ENCODE assay signal across 1 cellular context in genomic region chr2:72144746-72145657, GRCh38.
TF ChIP-seq lines count a peak whose summit lies in the region.

No MANE protein-coding gene starts in this region.

TF ChIP-seq in HepG2, 621 proteins besides CTCF, POLR2A, EP300 and RAD21 (continued from another document and continues in another):
- TF ChIP-seq, protein P1, sequence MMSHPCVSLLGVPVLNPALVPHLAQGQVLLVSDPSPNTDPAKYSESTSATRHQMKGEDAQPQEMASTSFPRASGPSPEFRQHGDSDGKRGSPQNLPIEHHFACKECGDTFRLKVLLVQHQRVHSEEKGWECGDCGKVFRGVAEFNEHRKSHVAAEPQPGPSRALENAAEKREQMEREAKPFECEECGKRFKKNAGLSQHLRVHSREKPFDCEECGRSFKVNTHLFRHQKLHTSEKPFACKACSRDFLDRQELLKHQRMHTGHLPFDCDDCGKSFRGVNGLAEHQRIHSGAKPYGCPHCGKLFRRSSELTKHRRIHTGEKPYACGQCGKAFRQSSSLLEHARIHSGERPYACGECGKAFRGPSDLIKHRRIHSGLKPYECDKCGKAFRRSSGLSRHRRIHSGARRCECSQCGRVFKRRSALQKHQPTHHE (CRISPR knock-in tag; IDR thresholded peaks at IDR 0.05; ENCODE audit: borderline replicate concordance): peak; percentile 49; the same call in 1 of the 2 replicates
- TF ChIP-seq TBX2 (CRISPR knock-in tag; IDR thresholded peaks at IDR 0.05; ENCODE audit: borderline replicate concordance) (0 out of 2 replicates have a peak, but pooled peaks have one; percentile 15), ZNF235 (CRISPR knock-in tag; IDR thresholded peaks at IDR 0.05; ENCODE audit: borderline replicate concordance) (peak; percentile 39; the same call in 1 of the 2 replicates), HNRNPLL (IDR thresholded peaks at IDR 0.05; ENCODE audit: low read depth, low read length, poor library complexity, severe bottlenecking) (peak; percentile 77), ZNF777 (CRISPR knock-in tag; IDR thresholded peaks at IDR 0.05) (peak; percentile 40; the same call in 1 of the 2 replicates), SKI (IDR thresholded peaks at IDR 0.05; ENCODE audit: partially characterized antibody) (no peak), PATZ1 (CRISPR knock-in tag; IDR thresholded peaks at IDR 0.05) (0 out of 2 replicates have a peak, but pooled peaks have one; percentile 56), ZNF10 (CRISPR knock-in tag; IDR thresholded peaks at IDR 0.05; ENCODE audit: borderline replicate concordance, low read depth) (no peak), ZNF891 (CRISPR knock-in tag; IDR thresholded peaks at IDR 0.05) (0 out of 2 replicates have a peak, but pooled peaks have one; percentile 21), HNF4G (IDR thresholded peaks at IDR 0.05; ENCODE audit: borderline replicate concordance, low read depth, low read length) (peak; percentile 56; the same call in 1 of the 2 replicates), HNF4G (CRISPR knock-in tag; IDR thresholded peaks at IDR 0.05; ENCODE audit: borderline replicate concordance, low read depth) (no peak), HNF4A (CRISPR knock-in tag; IDR thresholded peaks at IDR 0.05) (peak; percentile 41), GABPB1 (CRISPR knock-in tag; IDR thresholded peaks at IDR 0.05) (peak; percentile 73; the same call in 1 of the 2 replicates), JUN (CRISPR knock-in tag; IDR thresholded peaks at IDR 0.05) (no peak), HNRNPL (IDR thresholded peaks at IDR 0.05; ENCODE audit: low read depth, low read length) (0 out of 2 replicates have a peak, but pooled peaks have one; percentile 23), MTA1 (CRISPR knock-in tag; IDR thresholded peaks at IDR 0.05; ENCODE audit: borderline replicate concordance) (peak; percentile 30; the same call in 1 of the 2 replicates), NR2C2 (CRISPR knock-in tag; IDR thresholded peaks at IDR 0.05; ENCODE audit: borderline replicate concordance) (peak; percentile 23; the same call in 1 of the 2 replicates), BHLHE40 (IDR thresholded peaks at IDR 0.05; ENCODE audit: low read length) (no peak), ZNF816 (CRISPR knock-in tag; IDR thresholded peaks at IDR 0.05; ENCODE audit: borderline replicate concordance) (no peak), ISL2 (CRISPR knock-in tag; IDR thresholded peaks at IDR 0.05) (0 out of 2 replicates have a peak, but pooled peaks have one; percentile 21), KLF15 (CRISPR knock-in tag; IDR thresholded peaks at IDR 0.05; ENCODE audit: borderline replicate concordance) (0 out of 2 replicates have a peak, but pooled peaks have one; percentile 43), KLF12 (CRISPR knock-in tag; IDR thresholded peaks at IDR 0.05; ENCODE audit: borderline replicate concordance) (peak; percentile 55; the same call in 1 of the 2 replicates), NR2F6 (IDR thresholded peaks at IDR 0.05) (no peak), NR2F6 (CRISPR knock-in tag; IDR thresholded peaks at IDR 0.05) (no peak), MTF2 (CRISPR knock-in tag; IDR thresholded peaks at IDR 0.05; ENCODE audit: borderline replicate concordance) (peak; percentile 95), ZSCAN20 (CRISPR knock-in tag; IDR thresholded peaks at IDR 0.05; ENCODE audit: borderline replicate concordance) (no peak), TFDP2 (CRISPR knock-in tag; IDR thresholded peaks at IDR 0.05) (0 out of 2 replicates have a peak, but pooled peaks have one; percentile 27), PHB2 (IDR thresholded peaks at IDR 0.05; ENCODE audit: partially characterized antibody) (no peak), ZBTB37 (CRISPR knock-in tag; IDR thresholded peaks at IDR 0.05) (no peak), EZH2 (conservative IDR thresholded peaks at IDR 0.05; ENCODE audit: low read depth, low read length) (peak; percentile 98), ZNF574 (CRISPR knock-in tag; IDR thresholded peaks at IDR 0.05) (no peak), CREB1 (IDR thresholded peaks at IDR 0.05) (no peak), CREB1 (CRISPR knock-in tag; IDR thresholded peaks at IDR 0.05) (peak; percentile 52), PCBP1 (IDR thresholded peaks at IDR 0.05; ENCODE audit: borderline replicate concordance, low read depth, low read length) (peak; percentile 55; the same call in 1 of the 2 replicates), ZNF598 (CRISPR knock-in tag; IDR thresholded peaks at IDR 0.05; ENCODE audit: borderline replicate concordance) (0 out of 2 replicates have a peak, but pooled peaks have one; percentile 32), HNRNPK (IDR thresholded peaks at IDR 0.05; ENCODE audit: low read depth, low read length, poor library complexity, severe bottlenecking) (peak; percentile 18), ARID4A (CRISPR knock-in tag; IDR thresholded peaks at IDR 0.05; ENCODE audit: borderline replicate concordance) (peak; percentile 26; the same call in 1 of the 2 replicates), ARNT2 (CRISPR knock-in tag; IDR thresholded peaks at IDR 0.05; ENCODE audit: low read depth) (no peak), ATF7 (IDR thresholded peaks at IDR 0.05) (no peak), ATF7 (CRISPR knock-in tag; IDR thresholded peaks at IDR 0.05) (no peak)
- TF ChIP-seq, protein P2, sequence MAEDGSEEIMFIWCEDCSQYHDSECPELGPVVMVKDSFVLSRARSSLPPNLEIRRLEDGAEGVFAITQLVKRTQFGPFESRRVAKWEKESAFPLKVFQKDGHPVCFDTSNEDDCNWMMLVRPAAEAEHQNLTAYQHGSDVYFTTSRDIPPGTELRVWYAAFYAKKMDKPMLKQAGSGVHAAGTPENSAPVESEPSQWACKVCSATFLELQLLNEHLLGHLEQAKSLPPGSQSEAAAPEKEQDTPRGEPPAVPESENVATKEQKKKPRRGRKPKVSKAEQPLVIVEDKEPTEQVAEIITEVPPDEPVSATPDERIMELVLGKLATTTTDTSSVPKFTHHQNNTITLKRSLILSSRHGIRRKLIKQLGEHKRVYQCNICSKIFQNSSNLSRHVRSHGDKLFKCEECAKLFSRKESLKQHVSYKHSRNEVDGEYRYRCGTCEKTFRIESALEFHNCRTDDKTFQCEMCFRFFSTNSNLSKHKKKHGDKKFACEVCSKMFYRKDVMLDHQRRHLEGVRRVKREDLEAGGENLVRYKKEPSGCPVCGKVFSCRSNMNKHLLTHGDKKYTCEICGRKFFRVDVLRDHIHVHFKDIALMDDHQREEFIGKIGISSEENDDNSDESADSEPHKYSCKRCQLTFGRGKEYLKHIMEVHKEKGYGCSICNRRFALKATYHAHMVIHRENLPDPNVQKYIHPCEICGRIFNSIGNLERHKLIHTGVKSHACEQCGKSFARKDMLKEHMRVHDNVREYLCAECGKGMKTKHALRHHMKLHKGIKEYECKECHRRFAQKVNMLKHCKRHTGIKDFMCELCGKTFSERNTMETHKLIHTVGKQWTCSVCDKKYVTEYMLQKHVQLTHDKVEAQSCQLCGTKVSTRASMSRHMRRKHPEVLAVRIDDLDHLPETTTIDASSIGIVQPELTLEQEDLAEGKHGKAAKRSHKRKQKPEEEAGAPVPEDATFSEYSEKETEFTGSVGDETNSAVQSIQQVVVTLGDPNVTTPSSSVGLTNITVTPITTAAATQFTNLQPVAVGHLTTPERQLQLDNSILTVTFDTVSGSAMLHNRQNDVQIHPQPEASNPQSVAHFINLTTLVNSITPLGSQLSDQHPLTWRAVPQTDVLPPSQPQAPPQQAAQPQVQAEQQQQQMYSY (CRISPR knock-in tag; IDR thresholded peaks at IDR 0.05): 0 out of 2 replicates have a peak, but pooled peaks have one; percentile 39
- TF ChIP-seq, protein P3, sequence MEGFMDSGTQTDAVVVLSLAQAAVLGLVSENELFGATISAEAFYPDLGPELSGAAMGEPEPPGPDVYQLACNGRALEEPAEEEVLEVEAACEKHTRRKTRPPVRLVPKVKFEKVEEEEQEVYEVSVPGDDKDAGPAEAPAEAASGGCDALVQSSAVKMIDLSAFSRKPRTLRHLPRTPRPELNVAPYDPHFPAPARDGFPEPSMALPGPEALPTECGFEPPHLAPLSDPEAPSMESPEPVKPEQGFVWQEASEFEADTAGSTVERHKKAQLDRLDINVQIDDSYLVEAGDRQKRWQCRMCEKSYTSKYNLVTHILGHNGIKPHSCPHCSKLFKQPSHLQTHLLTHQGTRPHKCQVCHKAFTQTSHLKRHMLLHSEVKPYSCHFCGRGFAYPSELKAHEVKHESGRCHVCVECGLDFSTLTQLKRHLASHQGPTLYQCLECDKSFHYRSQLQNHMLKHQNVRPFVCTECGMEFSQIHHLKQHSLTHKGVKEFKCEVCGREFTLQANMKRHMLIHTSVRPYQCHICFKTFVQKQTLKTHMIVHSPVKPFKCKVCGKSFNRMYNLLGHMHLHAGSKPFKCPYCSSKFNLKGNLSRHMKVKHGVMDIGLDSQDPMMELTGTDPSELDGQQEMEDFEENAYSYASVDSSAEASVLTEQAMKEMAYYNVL (CRISPR knock-in tag; IDR thresholded peaks at IDR 0.05; ENCODE audit: borderline replicate concordance): peak; percentile 29; the same call in 1 of the 2 replicates
